ENCODE assay signal across 8 cellular contexts in the genomic region with DNA sequence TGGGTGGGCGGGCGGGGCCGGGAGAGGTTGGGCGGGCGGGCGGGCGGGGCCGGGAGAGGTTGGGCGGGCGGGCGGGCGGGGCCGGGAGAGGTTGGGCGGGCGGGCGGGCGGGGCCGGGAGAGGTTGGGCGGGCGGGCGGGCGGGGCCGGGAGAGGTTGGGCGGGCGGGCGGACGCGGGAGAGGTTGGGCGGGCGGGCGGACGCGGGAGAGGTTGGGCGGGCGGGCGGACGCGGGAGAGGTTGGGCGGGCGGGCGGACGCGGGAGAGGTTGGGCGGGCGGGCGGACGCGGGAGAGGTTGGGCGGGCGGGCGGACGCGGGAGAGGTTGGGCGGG. TPM values are rescaled to one million over a fixed set of nuclear protein-coding genes. Genes with fewer than 3 reads are reported as not detected.
DNase-seq lines count a peak whose midpoint lies in the region; ATAC-seq and TF ChIP-seq lines count a peak whose summit lies in the region.
"Not testable (repeated sequence)": the region's sequence is repeated elsewhere in the genome, so short reads cannot be mapped to it uniquely, and the experiment has no call there.

No MANE protein-coding gene starts in this region.

- not testable (repeated sequence) for TF ChIP-seq POLR2A in stomach (IDR thresholded peaks at IDR 0.05)

- ATAC-seq in RWPE2 (ENCODE audit: low read depth); activated T-helper 17 cell treated with anti-CD3 and anti-CD28 coated beads, Interleukin-2, amount 50 U/mL, for 72 hours (replicated peaks): not testable (repeated sequence)

- POLR2A ChIA-PET in AG04449 (lab: Yijun Ruan, JAX), result not testable (repeated sequence)

- H2AK5ac ChIP-seq in H9 (ENCODE audit: insufficient read length, low read length), result not testable (repeated sequence)

- H3K27me3 Mint-ChIP-seq in H9 (ENCODE audit: low read depth); activated T-helper 17 cell treated with anti-CD3 and anti-CD28 coated beads, Interleukin-2, amount 50 U/mL, for 72 hours; nephron progenitor cell (ENCODE audit: low read depth, poor library complexity): not testable (repeated sequence)

- H3K9me3 Mint-ChIP-seq in H9; activated T-helper 17 cell treated with anti-CD3 and anti-CD28 coated beads, Interleukin-2, amount 50 U/mL, for 72 hours; nephron progenitor cell: not testable (repeated sequence)

- not testable (repeated sequence) for H3K18ac ChIP-seq in H9 (ENCODE audit: insufficient read length, low read depth, low read length)

- H4K8ac ChIP-seq in H9 (replicated peaks; ENCODE audit: insufficient read length, low read depth, low read length), result not testable (repeated sequence)

- H3T11ph ChIP-seq in H9 (ENCODE audit: low read length), result not testable (repeated sequence)

- not testable (repeated sequence) for DNase-seq in AG04449 (ENCODE audit: low read depth, low spot score); H9; RWPE2 (ENCODE audit: low spot score); coronary artery (ENCODE audit: low spot score); left ventricle myocardium inferior; nephron progenitor cell; stomach

- H2BK20ac ChIP-seq in H9 (ENCODE audit: low read depth, low read length, poor library complexity, severe bottlenecking), result not testable (repeated sequence)

- H3K56ac ChIP-seq in H9 (ENCODE audit: insufficient read length, low read depth, low read length), result not testable (repeated sequence)

- TF ChIP-seq CTCF in AG04449 (IDR thresholded peaks at IDR 0.05; ENCODE audit: insufficient read depth, low read length, missing control alignments); H9 (conservative IDR thresholded peaks at IDR 0.05); RWPE2 (IDR thresholded peaks at IDR 0.05; ENCODE audit: poor library complexity, severe bottlenecking); coronary artery (IDR thresholded peaks at IDR 0.05); left ventricle myocardium inferior (IDR thresholded peaks at IDR 0.05; ENCODE audit: borderline replicate concordance); nephron progenitor cell (IDR thresholded peaks at IDR 0.05); stomach (IDR thresholded peaks at IDR 0.05): not testable (repeated sequence)

- not testable (repeated sequence) for H4K91ac ChIP-seq in H9 (ENCODE audit: insufficient read length, low read depth, low read length)

- intact Hi-C loops in left ventricle myocardium inferior (cut with micrococcal nuclease); stomach (cut with DNase I; ENCODE audit: low total_unique reads): not testable (repeated sequence)

- H3K23me2 ChIP-seq in H9 (ENCODE audit: insufficient read length, low read depth, low read length, poor library complexity, severe bottlenecking), result peaks cover 13% of the 10 kb centered on the region

- WGBS in H9 (ENCODE audit: extremely low coverage, insufficient read length, low lambda C conversion rate), result no CpG with 5 or more reads among the region's 54 CpGs
- 20% methylated on average over 1 of the region's 54 CpGs; no CpG with 5 or more reads in 4 of the 5 donors for WGBS in stomach, 5 donors

- H3K36me3 ChIP-seq in RWPE2 (ENCODE audit: low read depth), result peaks cover 13% of the 10 kb centered on the region
- H3K36me3 ChIP-seq in left ventricle myocardium inferior, stomach: not testable (repeated sequence)

- H3K4me3 Mint-ChIP-seq in H9, result peak overlapping the region in 1 of 2 experiments; percentile 65; a peak in 2 of 5 replicates
- H3K4me3 Mint-ChIP-seq in activated T-helper 17 cell treated with anti-CD3 and anti-CD28 coated beads, Interleukin-2, amount 50 U/mL, for 72 hours, result peak overlapping the region; percentile 80
- peak overlapping the region; percentile 76 for H3K4me3 Mint-ChIP-seq in nephron progenitor cell

- H3K79me1 ChIP-seq in H9 (ENCODE audit: insufficient read depth, low read depth, low read length, poor library complexity, severe bottlenecking), result not testable (repeated sequence)

- H3K4me3 ChIP-seq in AG04449 (ENCODE audit: low read depth, low read length), result peak overlapping the region; percentile 66
- peak overlapping the region; percentile 41 for H3K4me3 ChIP-seq in RWPE2 (ENCODE audit: severe bottlenecking)
- H3K4me3 ChIP-seq in coronary artery, result peak overlapping the region; percentile 79
- H3K4me3 ChIP-seq in left ventricle myocardium inferior, result peak overlapping the region; percentile 77
- H3K4me3 ChIP-seq in stomach, result peak overlapping the region; percentile 53 to 58 (median 56)

- H3K27me3 ChIP-seq in H9 (ENCODE audit: insufficient read depth, low read length); RWPE2 (ENCODE audit: insufficient read depth, poor library complexity, severe bottlenecking); left ventricle myocardium inferior (ENCODE audit: low read depth); stomach: not testable (repeated sequence)

- H3K4ac ChIP-seq in H9 (ENCODE audit: low read depth, low read length), result not testable (repeated sequence)

- H2BK120ac ChIP-seq in H9 (ENCODE audit: low read depth, low read length, poor library complexity, severe bottlenecking), result not testable (repeated sequence)

- not testable (repeated sequence) for H2BK12ac ChIP-seq in H9 (ENCODE audit: insufficient read length, low read depth, low read length)

- not testable (repeated sequence) for H3K27ac ChIP-seq in H9 (ENCODE audit: insufficient read length, low read depth, low read length)
- H3K27ac ChIP-seq in RWPE2 (ENCODE audit: poor library complexity, severe bottlenecking) (peak overlapping the region; percentile 97), coronary artery (peak overlapping the region; percentile 86 to 92), left ventricle myocardium inferior (replicated peaks) (peak overlapping the region; percentile 94), stomach (peak overlapping the region; percentile 86 to 94 (median 87))

- H3K4me2 ChIP-seq in H9 (ENCODE audit: insufficient read depth, insufficient read length, low read length), result peak overlapping the region; percentile 76

- not testable (repeated sequence) for H3K4me1 ChIP-seq in H9 (ENCODE audit: insufficient read depth, low read length)
- H3K4me1 ChIP-seq in RWPE2 (ENCODE audit: insufficient read depth, poor library complexity, severe bottlenecking), result peaks cover 32% of the 10 kb centered on the region
- H3K4me1 ChIP-seq in left ventricle myocardium inferior, result peaks cover 21% of the 10 kb centered on the region
- H3K4me1 ChIP-seq in stomach, result peaks cover 12 to 32% (median 24%) of the 10 kb centered on the region in 4 donors

- not testable (repeated sequence) for H2BK5ac ChIP-seq in H9 (ENCODE audit: insufficient read length, low read length)

- peaks cover 16 to 18% of the 10 kb centered on the region in 2 experiments for H3K4me1 Mint-ChIP-seq in H9
- H3K4me1 Mint-ChIP-seq in activated T-helper 17 cell treated with anti-CD3 and anti-CD28 coated beads, Interleukin-2, amount 50 U/mL, for 72 hours, result not testable (repeated sequence)
- H3K4me1 Mint-ChIP-seq in nephron progenitor cell, result peaks cover 32% of the 10 kb centered on the region

- not testable (repeated sequence) for H4K20me1 ChIP-seq in H9 (ENCODE audit: control insufficient read depth, insufficient read depth, insufficient read length)

- H2AFZ ChIP-seq in H9 (ENCODE audit: low read length), result not testable (repeated sequence)

- not testable (repeated sequence) for H3K23ac ChIP-seq in H9 (ENCODE audit: insufficient read length, low read depth, low read length)

- not testable (repeated sequence) for H3K36me3 Mint-ChIP-seq in H9 (ENCODE audit: insufficient read depth in 1 of 3, low read depth in 3 of 3); nephron progenitor cell (ENCODE audit: low read depth)
- peaks cover 29% of the 10 kb centered on the region for H3K36me3 Mint-ChIP-seq in activated T-helper 17 cell treated with anti-CD3 and anti-CD28 coated beads, Interleukin-2, amount 50 U/mL, for 72 hours (ENCODE audit: low read depth)

- not testable (repeated sequence) for H3K27ac Mint-ChIP-seq in H9; activated T-helper 17 cell treated with anti-CD3 and anti-CD28 coated beads, Interleukin-2, amount 50 U/mL, for 72 hours; nephron progenitor cell

- H3K14ac ChIP-seq in H9 (ENCODE audit: insufficient read depth, low read length), result not testable (repeated sequence)

- TF ChIP-seq EP300 in stomach (IDR thresholded peaks at IDR 0.05), result not testable (repeated sequence)

- H3K9ac ChIP-seq in H9 (ENCODE audit: extremely low read depth, insufficient read length, low read length), result not testable (repeated sequence)

- H4K5ac ChIP-seq in H9 (ENCODE audit: insufficient read length, low read depth, low read length), result not testable (repeated sequence)

- CTCF ChIA-PET in AG04449 (lab: Yijun Ruan, JAX), result not testable (repeated sequence)

- H3K9me3 ChIP-seq in H9 (ENCODE audit: control insufficient read depth, low read depth, low read length); RWPE2 (ENCODE audit: severe bottlenecking); left ventricle myocardium inferior (replicated peaks); stomach: not testable (repeated sequence)

- H3K79me2 ChIP-seq in H9 (ENCODE audit: insufficient read depth, low read length), result not testable (repeated sequence)

- not testable (repeated sequence) for H2BK15ac ChIP-seq in H9 (ENCODE audit: low read depth, low read length)

RNA-seq across cellular contexts. Expression of a gene that starts 0.3 kb away (rescaled TPM):
- total RNA-seq in H9 (2021) (48.3 and 53.2 TPM in 2 replicates), left ventricle myocardium inferior (25.9 TPM), stomach (10 to 100 TPM in 3 of 5 donors, 1 to 10 TPM in 2; 2.3 to 22.9 (median 14.9) TPM)
- 10 to 100 TPM; 36.5 to 36.6 TPM for total RNA-seq in activated T-helper 17 cell treated with anti-CD3 and anti-CD28 coated beads, Interleukin-2, amount 50 U/mL, for 72 hours
- 10 to 100 TPM in 2 of 3 donors, 1 to 10 TPM in 1; 9.5 to 17.2 (median 11.5) TPM for polyA plus RNA-seq in stomach

RNA-seq across cellular contexts. Expression of a gene that starts 9.4 kb away (rescaled TPM):
- total RNA-seq in H9 (2021) (150 and 151 TPM in 2 replicates), left ventricle myocardium inferior (86.0 TPM), stomach (100 to 1,000 TPM in 2 of 5 donors, 10 to 100 TPM in 3; 30.1 to 229 (median 74.0) TPM)
- 100 to 1,000 TPM; 101 to 120 TPM for total RNA-seq in activated T-helper 17 cell treated with anti-CD3 and anti-CD28 coated beads, Interleukin-2, amount 50 U/mL, for 72 hours
- 100 to 1,000 TPM in 1 of 3 donors, 10 to 100 TPM in 2; 23.3 to 230 (median 49.7) TPM for polyA plus RNA-seq in stomach
